ENCODE assay signal across 14 cellular contexts in genomic region chr14:50121506-50121905, GRCh38. TPM values are rescaled to one million over a fixed set of nuclear protein-coding genes. Genes with fewer than 3 reads are reported as not detected.
DNase-seq lines count a peak whose midpoint lies in the region; ATAC-seq, FAIRE-seq and TF ChIP-seq lines count a peak whose summit lies in the region.
"Had no signal": no experiment of that assay in that cellular context is flagged by ENCODE, and none has a peak within 500 bp of the region (broad histone marks: within the 10 kb centered on the region; RNA-seq: fewer than 3 reads in every experiment).

No MANE protein-coding gene starts in this region.

- no peaks in the 10 kb centered on the region for H3K9me3 Mint-ChIP-seq in IgD-negative memory B cell
- no peaks in the 10 kb centered on the region for H3K9me3 Mint-ChIP-seq in chondrocyte (ENCODE audit: low read depth)
- no peaks in the 10 kb centered on the region for H3K9me3 Mint-ChIP-seq in nephron
- no peaks in the 10 kb centered on the region for H3K9me3 Mint-ChIP-seq in type B pancreatic cell

- no peak for ATAC-seq in activated CD4-positive, CD25-positive, alpha-beta regulatory T cell treated with anti-CD3 and anti-CD28 coated beads, Interleukin-2, amount 50 U/mL, for 24 hours
- ATAC-seq: HCT116, K562, Panc1, Right ventricle myocardium inferior had no signal

- peak overlapping the region in 2 of 3 donors; percentile 35 to 63 for H3K27ac Mint-ChIP-seq in IgD-negative memory B cell
- H3K27ac Mint-ChIP-seq in chondrocyte (ENCODE audit: unreplicated experiment), result peak overlapping the region; percentile 50
- peak overlapping the region; percentile 0 to 57 (median 34) for H3K27ac Mint-ChIP-seq in nephron
- H3K27ac Mint-ChIP-seq in type B pancreatic cell, result peak overlapping the region; percentile 54

- no peak for TF ChIP-seq CTCF in chondrocyte (IDR thresholded peaks at IDR 0.05)
- no peak for TF ChIP-seq CTCF in nephron (IDR thresholded peaks at IDR 0.05; ENCODE audit: unreplicated experiment in 3 of 3)
- TF ChIP-seq CTCF in type B pancreatic cell (conservative IDR thresholded peaks at IDR 0.05), result no peak

- H3K4me1 Mint-ChIP-seq in IgD-negative memory B cell (peaks cover 4 to 7% (median 4%) of the 10 kb centered on the region in 3 donors), chondrocyte (ENCODE audit: low read depth) (peaks cover 6% of the 10 kb centered on the region), nephron (peaks cover 10% of the 10 kb centered on the region), type B pancreatic cell (ENCODE audit: unreplicated experiment) (peaks cover 12% of the 10 kb centered on the region)

- peaks cover 7% of the 10 kb centered on the region for H3K36me3 Mint-ChIP-seq in IgD-negative memory B cell
- peaks cover 25% of the 10 kb centered on the region for H3K36me3 Mint-ChIP-seq in chondrocyte (ENCODE audit: low read depth)
- peaks cover 59% of the 10 kb centered on the region for H3K36me3 Mint-ChIP-seq in nephron (ENCODE audit: low read depth)
- peaks cover 26% of the 10 kb centered on the region for H3K36me3 Mint-ChIP-seq in type B pancreatic cell

- FAIRE-seq in RCC 7860 (lab: Jason Lieb, UNC), result no peak
- FAIRE-seq: K562 had no signal

- H3K4me3 Mint-ChIP-seq in IgD-negative memory B cell (no peak overlapping the region), chondrocyte (ENCODE audit: unreplicated experiment) (no peak overlapping the region), nephron (no peak overlapping the region), type B pancreatic cell (no peak overlapping the region)

- H3K27me3 Mint-ChIP-seq in IgD-negative memory B cell (no peaks in the 10 kb centered on the region), chondrocyte (ENCODE audit: low read depth) (no peaks in the 10 kb centered on the region), nephron (ENCODE audit: low read depth) (no peaks in the 10 kb centered on the region), type B pancreatic cell (no peaks in the 10 kb centered on the region)

- DNase-seq in chondrocyte (ENCODE audit: low spot score), result no peak
- DNase-seq in type B pancreatic cell (ENCODE audit: extremely low spot score, unreplicated experiment), result no peak
- DNase-seq in RCC 7860 (ENCODE audit: low spot score), result no peak
- no peak for DNase-seq in NCI-H526 (lab: John Stamatoyannopoulos, UW)
- DNase-seq: DMS79 treated with DMSO at 0.1 percent for 48 hours, NCI-H1417, NCI-H187 treated with DMSO at 0.1 percent for 48 hours had no signal

RNA-seq across cellular contexts. Expression of gene VCPKMT, which starts 5.1 kb away (rescaled TPM):
- 14.0 TPM for polyA plus RNA-seq in IgD-negative memory B cell
- 9.3 to 10.4 TPM (median 9.7 TPM) in 3 replicates for total RNA-seq in chondrocyte
- 11.6 and 13.9 TPM in 2 replicates for total RNA-seq in type B pancreatic cell (ENCODE audit: low replicate concordance)
